Comparison of ENCODE assay signal across 17 cellular contexts in genomic region chr22:37692627-37693285, GRCh38. TPM values are rescaled to one million over a fixed set of nuclear protein-coding genes. Genes with fewer than 3 reads are reported as not detected.
DNase-seq lines count a peak whose midpoint lies in the region; ATAC-seq, FAIRE-seq and TF ChIP-seq lines count a peak whose summit lies in the region.
"Had no signal": no experiment of that assay in that cellular context is flagged by ENCODE, and none has a peak within 500 bp of the region (broad histone marks: within the 10 kb centered on the region; RNA-seq: fewer than 3 reads in every experiment).

No MANE protein-coding gene starts in this region.

- no peak overlapping the region for H3K4me3 Mint-ChIP-seq in endothelial cell (ENCODE audit: unreplicated experiment)
- H3K4me3 Mint-ChIP-seq: CD4-positive, alpha-beta T cell had no signal

- H3K27me3 Mint-ChIP-seq in endothelial cell (ENCODE audit: unreplicated experiment), result peaks cover 3% of the 10 kb centered on the region
- H3K27me3 Mint-ChIP-seq: CD4-positive, alpha-beta T cell had no signal

- no peak for TF ChIP-seq RAD21 in HepG2 (CRISPR knock-in tag; IDR thresholded peaks at IDR 0.05)

- peaks cover under 1% of the 10 kb centered on the region for H3K79me2 ChIP-seq in HepG2 (ENCODE audit: insufficient read depth, low read length)

- H3K27ac ChIP-seq in HepG2 (ENCODE audit: extremely low read length, insufficient read depth, low read length) (no peak overlapping the region), right lobe of liver (no peak overlapping the region), RWPE1 (peak overlapping the region; percentile 99)
- H3K27ac ChIP-seq: BLaER1 treated with 17β-estradiol and CSF1 and Interleukin-3, amounts not matched to agents 10 nM and 100 nM; GM23248 had no signal

- TF ChIP-seq CTCF in HepG2 (CRISPR knock-in tag; IDR thresholded peaks at IDR 0.05) (no peak), right lobe of liver (IDR thresholded peaks at IDR 0.05) (no peak), RWPE1 (conservative IDR thresholded peaks at IDR 0.05; ENCODE audit: low read depth) (no peak), endothelial cell (IDR thresholded peaks at IDR 0.05; ENCODE audit: unreplicated experiment) (no peak)

- H3K36me3 ChIP-seq in HepG2 (replicated peaks in 1 of 2; ENCODE audit: control insufficient read depth in 1 of 2, insufficient read depth in 2 of 2, low read length in 2 of 2), result peaks cover 14 to 38% of the 10 kb centered on the region in 2 experiments; a peak in 4 of 5 replicates
- H3K36me3 ChIP-seq in right lobe of liver, result peaks cover 0 to 43% (median 12%) of the 10 kb centered on the region in 4 donors

- no peaks in the 10 kb centered on the region for H3K9me3 Mint-ChIP-seq in endothelial cell (ENCODE audit: unreplicated experiment)
- H3K9me3 Mint-ChIP-seq: CD4-positive, alpha-beta T cell had no signal

- H3K4me3 ChIP-seq in HepG2 (replicated peaks in 1 of 3; ENCODE audit: insufficient read depth in 1 of 3, low read depth in 2 of 3, low read length in 3 of 3) (no peak overlapping the region), right lobe of liver (no peak overlapping the region)
- H3K4me3 ChIP-seq: BLaER1 treated with 17β-estradiol and CSF1 and Interleukin-3, amounts not matched to agents 10 nM and 100 nM; GM23248 had no signal

- in situ Hi-C loops in HepG2 (cut with HindIII; ENCODE audit: extremely low pct_ligation_motif_present, low pct_unique_long_range_greater_than_20kb), result no loop called here

- WGBS in HepG2 (ENCODE audit: low lambda C conversion rate), result 87% methylated on average over 3 of the region's 15 CpGs
- 86% methylated on average over 4 of the region's 15 CpGs for WGBS in right lobe of liver (ENCODE audit: insufficient coverage, low coverage, low lambda C conversion rate, missing lambda C conversion rate)

- BruUV-seq in HepG2 (replicated peaks; lab: Mats Ljungman, UMichigan), result no TSS peak

- H3K27me3 ChIP-seq in HepG2 (ENCODE audit: control insufficient read depth in 1 of 2, insufficient read depth in 2 of 2, low read length in 2 of 2) (no peaks in the 10 kb centered on the region), right lobe of liver (no peaks in the 10 kb centered on the region)
- H3K27me3 ChIP-seq: BLaER1 treated with 17β-estradiol and CSF1 and Interleukin-3, amounts not matched to agents 10 nM and 100 nM had no signal

- H3K4me1 ChIP-seq in HepG2 (ENCODE audit: insufficient read depth, low read length) (peaks cover under 1% of the 10 kb centered on the region; the same call in 1 of the 2 replicates), right lobe of liver (no peaks in the 10 kb centered on the region)

- H3K9me3 ChIP-seq in HepG2 (ENCODE audit: low read length), result no peaks in the 10 kb centered on the region
- no peaks in the 10 kb centered on the region for H3K9me3 ChIP-seq in right lobe of liver
- H3K9me3 ChIP-seq: BLaER1 treated with 17β-estradiol and CSF1 and Interleukin-3, amounts not matched to agents 10 nM and 100 nM had no signal

- no peak for FAIRE-seq in HepG2 (lab: Jason Lieb, UNC)

- H3K36me3 Mint-ChIP-seq in endothelial cell (ENCODE audit: low read depth, unreplicated experiment), result peaks cover 18% of the 10 kb centered on the region

- POLR2A ChIA-PET in HepG2 (lab: Yijun Ruan, JAX), result no interaction called here
- POLR2A ChIA-PET in RWPE1 (lab: Yijun Ruan, JAX; ENCODE audit: low non-redundant PET), result no interaction called here

- ATAC-seq in HepG2 (no peak), right lobe of liver (no peak), HG03520 (IDR thresholded peaks at IDR 0.05; ENCODE audit: unreplicated experiment) (no peak), HG03159 (IDR thresholded peaks at IDR 0.05; ENCODE audit: unreplicated experiment) (no peak)

- no peak overlapping the region for H3K4me2 ChIP-seq in HepG2 (ENCODE audit: low read depth, low read length)
- H3K4me2 ChIP-seq: BLaER1 treated with 17β-estradiol and CSF1 and Interleukin-3, amounts not matched to agents 10 nM and 100 nM had no signal

- intact Hi-C loops in HepG2 (cut with micrococcal nuclease; ENCODE audit: unreplicated experiment) (no loop called here), right lobe of liver (cut with DNase I) (no loop called here)

- H4K20me1 ChIP-seq in HepG2 (ENCODE audit: insufficient read depth, low read length), result no peaks in the 10 kb centered on the region

- CTCF ChIA-PET in HepG2 (lab: Yijun Ruan, JAX; ENCODE audit: low intra/inter-chr PET ratio, low total read pairs), result no interaction called here
- CTCF ChIA-PET in RWPE1 (lab: Yijun Ruan, JAX), result no interaction called here

- DNase-seq in HepG2 (ENCODE audit: low spot score), result no peak
- no peak for DNase-seq in right lobe of liver
- DNase-seq in RWPE1 (ENCODE audit: low spot score), result no peak
- no peak for DNase-seq in endothelial cell (ENCODE audit: low spot score)
- no peak for DNase-seq in A172 (ENCODE audit: low spot score)
- no peak for DNase-seq in NCI-H1930 (lab: John Stamatoyannopoulos, UW)
- DNase-seq: 8988T; ACHN; Calu3; CD4-positive, alpha-beta T cell; DMS 273 treated with DMSO at 0.1 percent for 48 hours; DMS79; GM23248; H7 had no signal

- peak overlapping the region; percentile 7 for H3K27ac Mint-ChIP-seq in endothelial cell (ENCODE audit: unreplicated experiment)
- H3K27ac Mint-ChIP-seq: CD4-positive, alpha-beta T cell had no signal

- TF ChIP-seq EP300 in HepG2 (IDR thresholded peaks at IDR 0.05; ENCODE audit: low read depth in 2 of 2, low read length in 2 of 2) (no peak), HepG2 (CRISPR knock-in tag; IDR thresholded peaks at IDR 0.05; ENCODE audit: borderline replicate concordance) (no peak)

- TF ChIP-seq POLR2A in HepG2 (IDR thresholded peaks at IDR 0.05; ENCODE audit: insufficient read depth in 1 of 2, low read depth in 2 of 2, low read length in 2 of 2) (no peak), right lobe of liver (IDR thresholded peaks at IDR 0.05) (no peak)

- H3K9ac ChIP-seq in HepG2 (ENCODE audit: insufficient read depth, low read depth, low read length), result no peak overlapping the region
- H3K9ac ChIP-seq: BLaER1 treated with 17β-estradiol and CSF1 and Interleukin-3, amounts not matched to agents 10 nM and 100 nM; GM23248 had no signal

- H3K4me1 Mint-ChIP-seq in endothelial cell (ENCODE audit: unreplicated experiment), result peaks cover 3% of the 10 kb centered on the region

- no peak overlapping the region for H2AFZ ChIP-seq in HepG2 (ENCODE audit: low read length)
- H2AFZ ChIP-seq: GM23248 had no signal

RNA-seq across cellular contexts. Expression of gene TRIOBP, which starts 4.1 kb away (rescaled TPM):
- total RNA-seq in HepG2 (2016; rRNA removed; fragmentation: Illumina TruSeq; extraction: Trizol), result 11.3 and 15.4 TPM in 2 replicates
- 7.1 and 8.1 TPM in 2 replicates for total RNA-seq in HepG2 (2016; cell fraction: cytosol; rRNA removed; fragmentation: Illumina TruSeq; extraction: Trizol; ENCODE audit: low read depth)
- total RNA-seq in HepG2 (2016; cell fraction: insoluble cytoplasmic fraction; rRNA removed; fragmentation: Illumina TruSeq; extraction: Trizol), result 10.9 and 14.5 TPM in 2 replicates
- total RNA-seq in HepG2 (2016; cell fraction: membrane; rRNA removed; fragmentation: Illumina TruSeq; extraction: Trizol), result 15.0 and 16.4 TPM in 2 replicates
- 12.3 and 18.6 TPM in 2 replicates for total RNA-seq in HepG2 (2016; cell fraction: nucleus; rRNA removed; fragmentation: Illumina TruSeq; extraction: Trizol)
- polyA plus RNA-seq in HepG2 (2011; rRNA removed), result 6.1 and 10.1 TPM in 2 replicates
- polyA plus RNA-seq in HepG2 (2011; cell fraction: cytosol; rRNA removed), result 5.6 and 8.0 TPM in 2 replicates
- polyA plus RNA-seq in HepG2 (2011; cell fraction: nucleus; rRNA removed), result 19.7 and 19.9 TPM in 2 replicates
- polyA plus RNA-seq in HepG2 (2012), result 7.0 TPM in 2 replicates
- 7.6 and 8.0 TPM in 2 replicates for polyA plus RNA-seq in HepG2 (2016; cell fraction: cytosol; fragmentation: Illumina TruSeq; extraction: Trizol; ENCODE audit: low read depth)
- polyA plus RNA-seq in HepG2 (2016; cell fraction: insoluble cytoplasmic fraction; fragmentation: Illumina TruSeq; extraction: Trizol; ENCODE audit: low read depth), result 12.7 and 16.2 TPM in 2 replicates
- 12.7 and 14.1 TPM in 2 replicates for polyA plus RNA-seq in HepG2 (2016; cell fraction: membrane; fragmentation: Illumina TruSeq; extraction: Trizol; ENCODE audit: low read depth)
- polyA plus RNA-seq in HepG2 (2016; cell fraction: nucleus; fragmentation: Illumina TruSeq; extraction: Trizol; ENCODE audit: insufficient read depth, low read depth), result 21.7 and 21.8 TPM in 2 replicates
- polyA minus RNA-seq in HepG2 (2011; rRNA and poly(A)+ RNA removed; ENCODE audit: low replicate concordance), result 23.8 and 48.7 TPM in 2 replicates
- 4.7 and 7.0 TPM in 2 replicates for polyA minus RNA-seq in HepG2 (2011; cell fraction: cytosol; rRNA and poly(A)+ RNA removed)
- 13.6 and 16.2 TPM in 2 replicates for polyA minus RNA-seq in HepG2 (2011; cell fraction: nucleus; rRNA and poly(A)+ RNA removed)
- 10 to 100 TPM; 11.7 to 22.8 (median 20.7) TPM for total RNA-seq in right lobe of liver
- 110 TPM for total RNA-seq in endothelial cell (ENCODE audit: unreplicated experiment)
- 41.4 and 43.4 TPM in 2 replicates for total RNA-seq in A172 (2014; rRNA removed; shearing (Covaris generic))

RNA-seq across cellular contexts. Expression of gene NOL12, which starts 6.6 kb away (rescaled TPM):
- 27.5 and 31.4 TPM in 2 replicates for total RNA-seq in HepG2 (2016; rRNA removed; fragmentation: Illumina TruSeq; extraction: Trizol)
- 16.8 and 19.1 TPM in 2 replicates for total RNA-seq in HepG2 (2016; cell fraction: cytosol; rRNA removed; fragmentation: Illumina TruSeq; extraction: Trizol; ENCODE audit: low read depth)
- 32.5 and 33.9 TPM in 2 replicates for total RNA-seq in HepG2 (2016; cell fraction: insoluble cytoplasmic fraction; rRNA removed; fragmentation: Illumina TruSeq; extraction: Trizol)
- total RNA-seq in HepG2 (2016; cell fraction: membrane; rRNA removed; fragmentation: Illumina TruSeq; extraction: Trizol), result 15.1 and 15.8 TPM in 2 replicates
- total RNA-seq in HepG2 (2016; cell fraction: nucleus; rRNA removed; fragmentation: Illumina TruSeq; extraction: Trizol), result 16.0 and 18.3 TPM in 2 replicates
- 11.8 and 14.3 TPM in 2 replicates for polyA plus RNA-seq in HepG2 (2011; rRNA removed)
- polyA plus RNA-seq in HepG2 (2011; cell fraction: cytosol; rRNA removed), result 10.6 and 13.4 TPM in 2 replicates
- 22.9 and 24.1 TPM in 2 replicates for polyA plus RNA-seq in HepG2 (2011; cell fraction: nucleus; rRNA removed)
- polyA plus RNA-seq in HepG2 (2012), result 7.3 and 8.5 TPM in 2 replicates
- polyA plus RNA-seq in HepG2 (2016; cell fraction: cytosol; fragmentation: Illumina TruSeq; extraction: Trizol; ENCODE audit: low read depth), result 11.0 and 12.6 TPM in 2 replicates
- polyA plus RNA-seq in HepG2 (2016; cell fraction: insoluble cytoplasmic fraction; fragmentation: Illumina TruSeq; extraction: Trizol; ENCODE audit: low read depth), result 33.1 and 34.7 TPM in 2 replicates
- polyA plus RNA-seq in HepG2 (2016; cell fraction: membrane; fragmentation: Illumina TruSeq; extraction: Trizol; ENCODE audit: low read depth), result 11.4 and 13.2 TPM in 2 replicates
- 32.5 and 32.7 TPM in 2 replicates for polyA plus RNA-seq in HepG2 (2016; cell fraction: nucleus; fragmentation: Illumina TruSeq; extraction: Trizol; ENCODE audit: insufficient read depth, low read depth)
- 17.5 and 18.0 TPM in 2 replicates for polyA minus RNA-seq in HepG2 (2011; rRNA and poly(A)+ RNA removed; ENCODE audit: low replicate concordance)
- 6.7 and 8.4 TPM in 2 replicates for polyA minus RNA-seq in HepG2 (2011; cell fraction: cytosol; rRNA and poly(A)+ RNA removed)
- polyA minus RNA-seq in HepG2 (2011; cell fraction: nucleus; rRNA and poly(A)+ RNA removed), result 18.2 and 19.4 TPM in 2 replicates
- total RNA-seq in right lobe of liver, result 10 to 100 TPM in 2 of 6 experiments, 1 to 10 TPM in 4; 8.4 to 16.1 (median 9.4) TPM
- 15.7 TPM for total RNA-seq in endothelial cell (ENCODE audit: unreplicated experiment)
- 24.2 and 56.1 TPM in 2 replicates for total RNA-seq in A172 (2014; rRNA removed; shearing (Covaris generic))

RNA-seq across cellular contexts. Expression of gene LGALS1, which starts 17.3 kb away (rescaled TPM):
- total RNA-seq in HepG2 (2016; rRNA removed; fragmentation: Illumina TruSeq; extraction: Trizol) (103 and 124 TPM in 2 replicates), right lobe of liver (100 to 1,000 TPM in 4 of 6 experiments, 10 to 100 TPM in 2; 34.7 to 267 (median 141) TPM), endothelial cell (ENCODE audit: unreplicated experiment) (18.6 TPM)
- 57.9 and 62.2 TPM in 2 replicates for total RNA-seq in HepG2 (2016; cell fraction: cytosol; rRNA removed; fragmentation: Illumina TruSeq; extraction: Trizol; ENCODE audit: low read depth)
- total RNA-seq in HepG2 (2016; cell fraction: insoluble cytoplasmic fraction; rRNA removed; fragmentation: Illumina TruSeq; extraction: Trizol), result 112 and 139 TPM in 2 replicates
- total RNA-seq in HepG2 (2016; cell fraction: membrane; rRNA removed; fragmentation: Illumina TruSeq; extraction: Trizol), result 82.6 and 91.4 TPM in 2 replicates
- 41.9 and 43.3 TPM in 2 replicates for total RNA-seq in HepG2 (2016; cell fraction: nucleus; rRNA removed; fragmentation: Illumina TruSeq; extraction: Trizol)
- polyA plus RNA-seq in HepG2 (2011; rRNA removed), result 858 and 969 TPM in 2 replicates
- polyA plus RNA-seq in HepG2 (2011; cell fraction: cytosol; rRNA removed), result 832 and 1,201 TPM in 2 replicates
- 345 and 371 TPM in 2 replicates for polyA plus RNA-seq in HepG2 (2011; cell fraction: nucleus; rRNA removed)
- 159 and 278 TPM in 2 replicates for polyA plus RNA-seq in HepG2 (2012)
- polyA plus RNA-seq in HepG2 (2016; cell fraction: cytosol; fragmentation: Illumina TruSeq; extraction: Trizol; ENCODE audit: low read depth), result 67.7 and 71.5 TPM in 2 replicates
- 127 and 134 TPM in 2 replicates for polyA plus RNA-seq in HepG2 (2016; cell fraction: insoluble cytoplasmic fraction; fragmentation: Illumina TruSeq; extraction: Trizol; ENCODE audit: low read depth)
- 86.0 and 88.7 TPM in 2 replicates for polyA plus RNA-seq in HepG2 (2016; cell fraction: membrane; fragmentation: Illumina TruSeq; extraction: Trizol; ENCODE audit: low read depth)
- polyA plus RNA-seq in HepG2 (2016; cell fraction: nucleus; fragmentation: Illumina TruSeq; extraction: Trizol; ENCODE audit: insufficient read depth, low read depth), result 73.5 and 82.4 TPM in 2 replicates
- polyA minus RNA-seq in HepG2 (2011; rRNA and poly(A)+ RNA removed; ENCODE audit: low replicate concordance), result 698 and 901 TPM in 2 replicates
- polyA minus RNA-seq in HepG2 (2011; cell fraction: cytosol; rRNA and poly(A)+ RNA removed), result 108 and 111 TPM in 2 replicates
- 36.1 and 40.8 TPM in 2 replicates for polyA minus RNA-seq in HepG2 (2011; cell fraction: nucleus; rRNA and poly(A)+ RNA removed)
- total RNA-seq in A172 (2014; rRNA removed; shearing (Covaris generic)), result 3,374 and 3,537 TPM in 2 replicates

RNA-seq across cellular contexts. Expression of gene PDXP, which starts 34.2 kb away (rescaled TPM):
- total RNA-seq in HepG2 (2016; rRNA removed; fragmentation: Illumina TruSeq; extraction: Trizol) (46.1 and 58.2 TPM in 2 replicates), right lobe of liver (10 to 100 TPM; 15.7 to 63.4 (median 34.4) TPM), endothelial cell (ENCODE audit: unreplicated experiment) (13.4 TPM)
- total RNA-seq in HepG2 (2016; cell fraction: cytosol; rRNA removed; fragmentation: Illumina TruSeq; extraction: Trizol; ENCODE audit: low read depth), result 62.9 and 64.6 TPM in 2 replicates
- 45.3 and 56.4 TPM in 2 replicates for total RNA-seq in HepG2 (2016; cell fraction: insoluble cytoplasmic fraction; rRNA removed; fragmentation: Illumina TruSeq; extraction: Trizol)
- total RNA-seq in HepG2 (2016; cell fraction: membrane; rRNA removed; fragmentation: Illumina TruSeq; extraction: Trizol), result 118 and 121 TPM in 2 replicates
- 25.4 and 29.3 TPM in 2 replicates for total RNA-seq in HepG2 (2016; cell fraction: nucleus; rRNA removed; fragmentation: Illumina TruSeq; extraction: Trizol)
- polyA plus RNA-seq in HepG2 (2011; rRNA removed), result 70.6 and 85.3 TPM in 2 replicates
- 84.8 and 95.4 TPM in 2 replicates for polyA plus RNA-seq in HepG2 (2011; cell fraction: cytosol; rRNA removed)
- 35.1 and 40.0 TPM in 2 replicates for polyA plus RNA-seq in HepG2 (2011; cell fraction: nucleus; rRNA removed)
- polyA plus RNA-seq in HepG2 (2012), result 56.1 and 70.1 TPM in 2 replicates
- 91.9 and 92.3 TPM in 2 replicates for polyA plus RNA-seq in HepG2 (2016; cell fraction: cytosol; fragmentation: Illumina TruSeq; extraction: Trizol; ENCODE audit: low read depth)
- polyA plus RNA-seq in HepG2 (2016; cell fraction: insoluble cytoplasmic fraction; fragmentation: Illumina TruSeq; extraction: Trizol; ENCODE audit: low read depth), result 62.2 and 67.0 TPM in 2 replicates
- 136 and 141 TPM in 2 replicates for polyA plus RNA-seq in HepG2 (2016; cell fraction: membrane; fragmentation: Illumina TruSeq; extraction: Trizol; ENCODE audit: low read depth)
- 55.6 and 56.4 TPM in 2 replicates for polyA plus RNA-seq in HepG2 (2016; cell fraction: nucleus; fragmentation: Illumina TruSeq; extraction: Trizol; ENCODE audit: insufficient read depth, low read depth)
- 51.1 and 129 TPM in 2 replicates for polyA minus RNA-seq in HepG2 (2011; rRNA and poly(A)+ RNA removed; ENCODE audit: low replicate concordance)
- 45.3 and 51.1 TPM in 2 replicates for polyA minus RNA-seq in HepG2 (2011; cell fraction: cytosol; rRNA and poly(A)+ RNA removed)
- polyA minus RNA-seq in HepG2 (2011; cell fraction: nucleus; rRNA and poly(A)+ RNA removed), result 11.2 and 19.6 TPM in 2 replicates
- 10.8 and 11.7 TPM in 2 replicates for total RNA-seq in A172 (2014; rRNA removed; shearing (Covaris generic))

RNA-seq across cellular contexts. Expression of gene SH3BP1, which starts 53.3 kb away (rescaled TPM):
- total RNA-seq in HepG2 (2016; rRNA removed; fragmentation: Illumina TruSeq; extraction: Trizol), result 8.4 and 9.4 TPM in 2 replicates
- 5.6 and 6.0 TPM in 2 replicates for total RNA-seq in HepG2 (2016; cell fraction: cytosol; rRNA removed; fragmentation: Illumina TruSeq; extraction: Trizol; ENCODE audit: low read depth)
- 6.3 and 8.5 TPM in 2 replicates for total RNA-seq in HepG2 (2016; cell fraction: insoluble cytoplasmic fraction; rRNA removed; fragmentation: Illumina TruSeq; extraction: Trizol)
- 9.2 and 11.0 TPM in 2 replicates for total RNA-seq in HepG2 (2016; cell fraction: membrane; rRNA removed; fragmentation: Illumina TruSeq; extraction: Trizol)
- 6.6 and 9.5 TPM in 2 replicates for total RNA-seq in HepG2 (2016; cell fraction: nucleus; rRNA removed; fragmentation: Illumina TruSeq; extraction: Trizol)
- 15.7 and 18.5 TPM in 2 replicates for polyA plus RNA-seq in HepG2 (2011; rRNA removed)
- polyA plus RNA-seq in HepG2 (2011; cell fraction: cytosol; rRNA removed), result 7.3 and 12.2 TPM in 2 replicates
- polyA plus RNA-seq in HepG2 (2011; cell fraction: nucleus; rRNA removed), result 56.4 and 86.5 TPM in 2 replicates
- 23.6 and 27.1 TPM in 2 replicates for polyA plus RNA-seq in HepG2 (2012)
- 7.5 and 7.7 TPM in 2 replicates for polyA plus RNA-seq in HepG2 (2016; cell fraction: cytosol; fragmentation: Illumina TruSeq; extraction: Trizol; ENCODE audit: low read depth)
- polyA plus RNA-seq in HepG2 (2016; cell fraction: insoluble cytoplasmic fraction; fragmentation: Illumina TruSeq; extraction: Trizol; ENCODE audit: low read depth), result 11.5 and 13.3 TPM in 2 replicates
- 12.3 and 13.5 TPM in 2 replicates for polyA plus RNA-seq in HepG2 (2016; cell fraction: membrane; fragmentation: Illumina TruSeq; extraction: Trizol; ENCODE audit: low read depth)
- polyA plus RNA-seq in HepG2 (2016; cell fraction: nucleus; fragmentation: Illumina TruSeq; extraction: Trizol; ENCODE audit: insufficient read depth, low read depth), result 17.9 and 27.8 TPM in 2 replicates
- polyA minus RNA-seq in HepG2 (2011; rRNA and poly(A)+ RNA removed; ENCODE audit: low replicate concordance), result 1.6 and 9.8 TPM in 2 replicates
- 6.4 and 9.8 TPM in 2 replicates for polyA minus RNA-seq in HepG2 (2011; cell fraction: cytosol; rRNA and poly(A)+ RNA removed)
- 7.9 and 15.4 TPM in 2 replicates for polyA minus RNA-seq in HepG2 (2011; cell fraction: nucleus; rRNA and poly(A)+ RNA removed)
- total RNA-seq in right lobe of liver, result 1 to 10 TPM; 1.6 to 4.8 (median 2.8) TPM
- 11.6 TPM for total RNA-seq in endothelial cell (ENCODE audit: unreplicated experiment)
- total RNA-seq in A172 (2014; rRNA removed; shearing (Covaris generic)), result 0.07 TPM in 1 of 2 replicates, not detected in the other

Comparison
In these comparisons a context has a peak if more than half of its experiments do, and no peak if none do; other contexts are left out.
1. RNA of gene LGALS1, which starts 17.3 kb away (total RNA-seq): 3,374 to 3,537 TPM in A172; 34.7 to 267 TPM in right lobe of liver, 41.9 to 139 TPM in HepG2 and 18.6 TPM in endothelial cell (single experiment); every median in the first group is over 10 times any median in the second.